In the genomic region with DNA sequence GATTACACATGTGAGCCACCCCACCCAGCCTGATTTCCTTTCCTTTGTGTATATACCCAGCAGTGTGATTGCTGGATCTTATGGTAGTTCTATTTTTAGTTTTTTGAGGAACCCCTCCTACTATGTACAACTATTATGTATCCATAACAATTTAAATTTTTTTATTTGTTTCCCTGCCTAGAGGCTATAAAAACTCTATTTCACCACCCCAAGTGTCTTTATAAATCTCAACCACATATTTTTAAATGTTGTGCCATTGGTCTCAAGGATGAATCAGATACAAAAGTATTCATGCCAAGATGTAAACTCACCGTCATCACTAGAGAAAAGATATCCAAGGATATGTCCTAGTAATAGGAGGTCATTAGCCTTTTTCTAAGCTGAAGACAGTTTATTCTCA, we compare ENCODE assay signal across 14 cellular contexts. TPM values are rescaled to one million over a fixed set of nuclear protein-coding genes. Genes with fewer than 3 reads are reported as not detected.
DNase-seq lines count a peak whose midpoint lies in the region; ATAC-seq and TF ChIP-seq lines count a peak whose summit lies in the region.
"Had no signal": no experiment of that assay in that cellular context is flagged by ENCODE, and none has a peak within 500 bp of the region (broad histone marks: within the 10 kb centered on the region; RNA-seq: fewer than 3 reads in every experiment).

No MANE protein-coding gene starts in this region.

- no peaks in the 10 kb centered on the region for H3K4me1 Mint-ChIP-seq in neural progenitor cell
- H3K4me1 Mint-ChIP-seq: activated naive CD8-positive, alpha-beta T cell treated with anti-CD3 and anti-CD28 coated beads, Interleukin-2, amount 50 U/mL, for 24 hours; B cell; T-cell had no signal

- CTCF ChIA-PET in SK-N-SH (lab: Yijun Ruan, JAX), result interaction anchor here (1.1 to 5.7 kb wide), 2 partner anchors 12 to 21 kb away, joined by 3 to 48 read pairs; no protein-coding TSS in a partner anchor

- H3K27me3 Mint-ChIP-seq in neural progenitor cell (ENCODE audit: insufficient read depth, low read depth), result no peaks in the 10 kb centered on the region

- peaks cover 3 to 17% of the 10 kb centered on the region in 2 experiments; a peak in 3 of 4 replicates for H3K4me1 ChIP-seq in SK-N-SH (ENCODE audit: control insufficient read depth in 1 of 2, insufficient read depth in 2 of 2, low read depth in 1 of 2, low read length in 1 of 2)
- peaks cover 3% of the 10 kb centered on the region for H3K4me1 ChIP-seq in rectal smooth muscle tissue (ENCODE audit: control insufficient read depth, insufficient read depth, low read length)
- no peaks in the 10 kb centered on the region for H3K4me1 ChIP-seq in neural progenitor cell
- H3K4me1 ChIP-seq in colonic mucosa, result no peaks in the 10 kb centered on the region

- H3K4me3 Mint-ChIP-seq in neural progenitor cell, result no peak overlapping the region
- H3K4me3 Mint-ChIP-seq: activated naive CD8-positive, alpha-beta T cell treated with anti-CD3 and anti-CD28 coated beads, Interleukin-2, amount 50 U/mL, for 24 hours; B cell; T-cell had no signal

- H3K79me2 ChIP-seq in SK-N-SH (ENCODE audit: insufficient read depth) (no peaks in the 10 kb centered on the region), neural progenitor cell (ENCODE audit: low read depth) (no peaks in the 10 kb centered on the region)

- POLR2A ChIA-PET in SK-N-SH (lab: Yijun Ruan, JAX), result no interaction called here

- ATAC-seq in GM19351 (IDR thresholded peaks at IDR 0.05; ENCODE audit: unreplicated experiment), result no peak
- ATAC-seq: activated naive CD8-positive, alpha-beta T cell treated with anti-CD3 and anti-CD28 coated beads, Interleukin-2, amount 50 U/mL, for 24 hours; T-cell had no signal

- H2AFZ ChIP-seq in SK-N-SH (ENCODE audit: low read depth), result peak overlapping the region; percentile 10; the same call in 1 of the 2 replicates
- H2AFZ ChIP-seq in neural progenitor cell (replicated peaks), result no peak overlapping the region

- peak; percentile 92 for DNase-seq in AG10803 (ENCODE audit: low read depth)
- no peak for DNase-seq in SK-N-SH
- peak; percentile 84 for DNase-seq in fibroblast of gingiva (ENCODE audit: low read depth)
- DNase-seq in GM20000 (ENCODE audit: low spot score), result no peak
- no peak for DNase-seq in neural progenitor cell (ENCODE audit: low spot score)
- no peak for DNase-seq in colonic mucosa
- DNase-seq: activated naive CD8-positive, alpha-beta T cell treated with anti-CD3 and anti-CD28 coated beads, Interleukin-2, amount 50 U/mL, for 24 hours; DMS79 treated with DMSO at 0.1 percent for 48 hours; effector CD4-positive, alpha-beta T cell; OCI-M1; T-cell had no signal

- peak overlapping the region in 1 of 2 experiments; percentile 69; a peak in 2 of 4 replicates for H3K27ac ChIP-seq in SK-N-SH (ENCODE audit: low read depth in 2 of 2, low read length in 1 of 2)
- H3K27ac ChIP-seq in rectal smooth muscle tissue (ENCODE audit: low read depth, low read length), result peak overlapping the region; percentile 44
- no peak overlapping the region for H3K27ac ChIP-seq in neural progenitor cell
- H3K27ac ChIP-seq in colonic mucosa, result no peak overlapping the region

- H3K36me3 ChIP-seq in SK-N-SH (replicated peaks in 1 of 2; ENCODE audit: control insufficient read depth in 1 of 2, insufficient read depth in 2 of 2, low read length in 1 of 2), result peaks cover 0 to 3% of the 10 kb centered on the region in 2 experiments
- peaks cover 30% of the 10 kb centered on the region for H3K36me3 ChIP-seq in rectal smooth muscle tissue (ENCODE audit: control insufficient read depth, insufficient read depth, low read length)
- H3K36me3 ChIP-seq in neural progenitor cell, result peaks cover 4% of the 10 kb centered on the region
- no peaks in the 10 kb centered on the region for H3K36me3 ChIP-seq in colonic mucosa

- H3F3A ChIP-seq in SK-N-SH (replicated peaks; ENCODE audit: insufficient read depth), result peaks cover 3% of the 10 kb centered on the region
- no peaks in the 10 kb centered on the region for H3F3A ChIP-seq in neural progenitor cell (ENCODE audit: low read depth)

- WGBS in SK-N-SH (ENCODE audit: low lambda C conversion rate), result 16% methylated on average over 1 of the region's 1 CpG

- H3K9me3 Mint-ChIP-seq in neural progenitor cell, result no peaks in the 10 kb centered on the region
- H3K9me3 Mint-ChIP-seq: activated naive CD8-positive, alpha-beta T cell treated with anti-CD3 and anti-CD28 coated beads, Interleukin-2, amount 50 U/mL, for 24 hours; T-cell had no signal

- intact Hi-C loops in colonic mucosa (cut with DNase I), result no loop called here

- H3K4me2 ChIP-seq in SK-N-SH (no peak overlapping the region), neural progenitor cell (no peak overlapping the region)

- H4K20me1 ChIP-seq in SK-N-SH (ENCODE audit: insufficient read depth), result no peaks in the 10 kb centered on the region
- H4K20me1 ChIP-seq in neural progenitor cell (ENCODE audit: low read depth), result no peaks in the 10 kb centered on the region

- H3K27ac Mint-ChIP-seq in neural progenitor cell, result no peak overlapping the region
- H3K27ac Mint-ChIP-seq: activated naive CD8-positive, alpha-beta T cell treated with anti-CD3 and anti-CD28 coated beads, Interleukin-2, amount 50 U/mL, for 24 hours; B cell; T-cell had no signal

- TF ChIP-seq CTCF in AG10803 (conservative IDR thresholded peaks at IDR 0.05; ENCODE audit: low read length), result no peak
- no peak for TF ChIP-seq CTCF in SK-N-SH (IDR thresholded peaks at IDR 0.05)
- no peak for TF ChIP-seq CTCF in GM20000 (IDR thresholded peaks at IDR 0.05; ENCODE audit: extremely low read depth, missing control alignments)
- TF ChIP-seq CTCF in neural progenitor cell (IDR thresholded peaks at IDR 0.05), result no peak
- no peak for TF ChIP-seq CTCF in colonic mucosa (IDR thresholded peaks at IDR 0.05)

- H3K9ac ChIP-seq in SK-N-SH (peak overlapping the region; percentile 12; the same call in 1 of the 2 replicates), rectal smooth muscle tissue (ENCODE audit: low read length) (no peak overlapping the region), neural progenitor cell (no peak overlapping the region), colonic mucosa (ENCODE audit: low read depth in 2 of 2, low read length in 2 of 2) (no peak overlapping the region)

- no peak for TF ChIP-seq RAD21 in SK-N-SH (IDR thresholded peaks at IDR 0.05; ENCODE audit: low read length)

- no peaks in the 10 kb centered on the region for H3K9me2 ChIP-seq in SK-N-SH

- H3K4me3 ChIP-seq in AG10803 (ENCODE audit: low read length) (no peak overlapping the region), SK-N-SH (ENCODE audit: low read depth in 2 of 2, low read length in 1 of 2) (no peak overlapping the region), rectal smooth muscle tissue (ENCODE audit: low read length) (no peak overlapping the region), neural progenitor cell (no peak overlapping the region), colonic mucosa (no peak overlapping the region)

- H3K27me3 ChIP-seq in SK-N-SH (ENCODE audit: insufficient read depth) (no peaks in the 10 kb centered on the region), rectal smooth muscle tissue (ENCODE audit: control insufficient read depth, insufficient read depth, low read length) (no peaks in the 10 kb centered on the region), neural progenitor cell (no peaks in the 10 kb centered on the region), colonic mucosa (no peaks in the 10 kb centered on the region)

- TF ChIP-seq EP300 in SK-N-SH (IDR thresholded peaks at IDR 0.05; ENCODE audit: borderline replicate concordance in 1 of 2, low read depth in 1 of 2, low read length in 1 of 2), result peak in 1 of 2 experiments; percentile 31; a peak in 1 of 4 replicates

- H3K36me3 Mint-ChIP-seq in neural progenitor cell, result peaks cover 2% of the 10 kb centered on the region
- H3K36me3 Mint-ChIP-seq: T-cell had no signal

- H3K9me3 ChIP-seq in SK-N-SH (no peaks in the 10 kb centered on the region), neural progenitor cell (ENCODE audit: low read depth) (no peaks in the 10 kb centered on the region), colonic mucosa (no peaks in the 10 kb centered on the region)

TF ChIP-seq in SK-N-SH, 30 proteins besides CTCF, POLR2A, EP300 and RAD21 (continues in another document):
- TF ChIP-seq CHD2 (IDR thresholded peaks at IDR 0.05; ENCODE audit: low read length, partially characterized antibody) (no peak), RCOR1 (IDR thresholded peaks at IDR 0.05; ENCODE audit: low read length) (no peak), USF2 (IDR thresholded peaks at IDR 0.05; ENCODE audit: borderline replicate concordance, low read depth, low read length) (no peak), JUND (IDR thresholded peaks at IDR 0.05) (peak; percentile 74), TCF12 (IDR thresholded peaks at IDR 0.05) (peak; percentile 55; the same call in 1 of the 2 replicates), NFIC (IDR thresholded peaks at IDR 0.05; ENCODE audit: borderline replicate concordance) (peak; percentile 32; the same call in 1 of the 2 replicates), PBX3 (IDR thresholded peaks at IDR 0.05) (peak; percentile 27; the same call in 1 of the 2 replicates)

RNA-seq across cellular contexts. Expression of gene COL1A2, which starts 29.2 kb away (rescaled TPM):
- polyA plus RNA-seq in SK-N-SH (2012; rRNA removed), result 4.5 and 11.4 TPM in 2 replicates
- 6.5 and 7.3 TPM in 2 replicates for polyA plus RNA-seq in SK-N-SH (2012; cell fraction: cytosol; rRNA removed)
- 13.4 and 14.1 TPM in 2 replicates for polyA plus RNA-seq in SK-N-SH (2012; cell fraction: nucleus; rRNA removed)
- total RNA-seq in neural progenitor cell (ENCODE audit: low replicate concordance), result 28.0 and 47.9 TPM in 2 replicates
- total RNA-seq in colonic mucosa, result 100 to 1,000 TPM in 1 of 2 donors, 10 to 100 TPM in 1; 55.6 to 131 TPM

Comparison
In these comparisons a context has a peak if more than half of its experiments do, and no peak if none do; other contexts are left out.
1. DNase-seq: peak in AG10803 (single experiment) and fibroblast of gingiva (single experiment); none in SK-N-SH (single experiment), GM20000 (single experiment), neural progenitor cell (single experiment) and colonic mucosa (single experiment).